ENCODE assay signal across 23 cellular contexts in the genomic region with DNA sequence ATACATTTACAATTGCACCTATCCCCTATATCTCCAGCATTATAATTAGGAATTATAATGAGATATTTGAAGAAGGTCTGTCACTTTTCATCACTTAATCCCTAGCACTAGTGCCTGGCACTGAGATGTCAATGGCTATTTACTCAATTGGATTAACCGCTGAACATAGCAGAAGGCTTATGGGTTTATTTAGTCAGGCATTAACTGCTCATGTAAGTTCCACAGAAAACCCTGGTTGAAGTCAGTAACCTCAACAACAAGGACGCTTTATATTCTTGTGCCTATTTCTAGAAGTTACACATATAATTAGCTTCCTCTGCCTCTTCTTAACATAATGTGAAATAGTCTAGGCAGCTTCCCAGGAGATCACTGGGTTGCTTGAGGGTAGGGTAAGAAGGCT.
"Had no signal": no experiment of that assay in that cellular context is flagged by ENCODE, and none has a peak within 500 bp of the region (broad histone marks: within the 10 kb centered on the region; RNA-seq: fewer than 3 reads in every experiment).

No MANE protein-coding gene starts in this region.

- H3K4me3 ChIP-seq: coronary artery, dorsolateral prefrontal cortex, esophagus squamous epithelium, gastrocnemius medialis, heart right ventricle, left lung, lower lobe of right lung, mucosa of descending colon had no signal

- H3K27me3 ChIP-seq: esophagus squamous epithelium, gastrocnemius medialis, heart right ventricle, left lung had no signal

- DNase-seq: dermis blood vessel endothelial cell; dorsolateral prefrontal cortex; effector CD4-positive, alpha-beta T cell; effector memory CD4-positive, alpha-beta T cell; erythroblast; esophagus squamous epithelium; foreskin fibroblast; foreskin melanocyte; gastrocnemius medialis; glutamatergic neuron; head of caudate nucleus; heart right ventricle; hippocampal formation; left cardiac atrium; left lung; left ventricle myocardium superior; lower lobe of right lung; mesenchymal stem cell; mucosa of descending colon had no signal

- H3K27ac ChIP-seq: coronary artery, dorsolateral prefrontal cortex, epithelial cell of prostate, esophagus squamous epithelium, gastrocnemius medialis, heart right ventricle, left lung, lower lobe of right lung had no signal

- ATAC-seq: esophagus mucosa, gastrocnemius medialis, heart right ventricle, left cardiac atrium, left lung, left ventricle myocardium superior, lower lobe of right lung, mucosa of descending colon had no signal

- H3K4me1 ChIP-seq: esophagus squamous epithelium, gastrocnemius medialis, left lung, lower lobe of right lung had no signal

- H3K9me3 ChIP-seq: esophagus squamous epithelium, gastrocnemius medialis, heart right ventricle, left lung, lower lobe of right lung, mucosa of descending colon had no signal

- H3K36me3 Mint-ChIP-seq: mesothelial cell of epicardium had no signal

- H3K36me3 ChIP-seq: esophagus squamous epithelium, gastrocnemius medialis, heart right ventricle, left lung, lower lobe of right lung had no signal

- H3K4me3 Mint-ChIP-seq: mesothelial cell of epicardium had no signal

- H3K27ac Mint-ChIP-seq: mesothelial cell of epicardium had no signal
